In genomic region chr1:24748191-24749121, GRCh38 we compare ENCODE assay signal across 8 cellular contexts. TPM values are rescaled to one million over a fixed set of nuclear protein-coding genes. Genes with fewer than 3 reads are reported as not detected.
DNase-seq lines count a peak whose midpoint lies in the region; ATAC-seq and TF ChIP-seq lines count a peak whose summit lies in the region.
"Had no signal": no experiment of that assay in that cellular context is flagged by ENCODE, and none has a peak within 500 bp of the region (broad histone marks: within the 10 kb centered on the region; RNA-seq: fewer than 3 reads in every experiment).

No MANE protein-coding gene starts in this region.

- TF ChIP-seq POLR2A in Raji (IDR thresholded peaks at IDR 0.05; ENCODE audit: insufficient read depth, low read depth, low read length), result peak; percentile 53

- peak overlapping the region; percentile 97 for H3K27ac ChIP-seq in GM23248
- H3K27ac ChIP-seq: pancreas had no signal

- H3K9me3 ChIP-seq in GM23248 (ENCODE audit: low read depth), result no peaks in the 10 kb centered on the region
- H3K9me3 ChIP-seq: pancreas had no signal

- peak overlapping the region; percentile 87 to 92 for H3K4me3 Mint-ChIP-seq in stimulated activated naive B cell treated with anti-CD40 and anti-IgM and Interleukin-4, amounts not matched to agents 10 μg/mL and 1 μg/mL and 100 μg/mL, for 72 hours
- H3K4me3 Mint-ChIP-seq in immature natural killer cell, result peak overlapping the region in 1 of 5 donors; percentile 16

- peak overlapping the region; percentile 99 for H3K27ac Mint-ChIP-seq in stimulated activated naive B cell treated with anti-CD40 and anti-IgM and Interleukin-4, amounts not matched to agents 10 μg/mL and 1 μg/mL and 100 μg/mL, for 72 hours
- no peak overlapping the region for H3K27ac Mint-ChIP-seq in immature natural killer cell

- no peak overlapping the region for H2AFZ ChIP-seq in GM23248

- peaks cover 81% of the 10 kb centered on the region for H3K79me2 ChIP-seq in GM23248 (ENCODE audit: insufficient read depth)

- no peaks in the 10 kb centered on the region for H3K9me3 Mint-ChIP-seq in stimulated activated naive B cell treated with anti-CD40 and anti-IgM and Interleukin-4, amounts not matched to agents 10 μg/mL and 1 μg/mL and 100 μg/mL, for 72 hours
- no peaks in the 10 kb centered on the region for H3K9me3 Mint-ChIP-seq in immature natural killer cell

- H3K27me3 ChIP-seq in GM23248 (replicated peaks; ENCODE audit: insufficient read depth), result no peaks in the 10 kb centered on the region
- H3K27me3 ChIP-seq: pancreas had no signal

- H3K27me3 Mint-ChIP-seq in stimulated activated naive B cell treated with anti-CD40 and anti-IgM and Interleukin-4, amounts not matched to agents 10 μg/mL and 1 μg/mL and 100 μg/mL, for 72 hours, result no peaks in the 10 kb centered on the region
- peaks cover 4 to 5% (median 5%) of the 10 kb centered on the region in 3 donors for H3K27me3 Mint-ChIP-seq in immature natural killer cell (ENCODE audit: low read depth in 3 of 3)

- peaks cover 79% of the 10 kb centered on the region for H3F3A ChIP-seq in GM23248 (ENCODE audit: insufficient read depth)

- peak overlapping the region; percentile 97 for H3K4me2 ChIP-seq in GM23248 (ENCODE audit: unreplicated experiment)

- peak overlapping the region; percentile 95 for H3K9ac ChIP-seq in GM23248

- peak; percentile 45 to 47 for ATAC-seq in stimulated activated naive B cell treated with anti-CD40 and anti-IgM and Interleukin-4, amounts not matched to agents 10 μg/mL and 1 μg/mL and 100 μg/mL, for 72 hours (replicated peaks)
- no peak for ATAC-seq in HG03469 (IDR thresholded peaks at IDR 0.05; ENCODE audit: unreplicated experiment)
- ATAC-seq: pancreas had no signal

- H4K20me1 ChIP-seq in GM23248 (ENCODE audit: insufficient read depth), result peaks cover 46% of the 10 kb centered on the region

- DNase-seq in GM23248 (peak; percentile 53), germinal center (ENCODE audit: low spot score) (peak; percentile 52), superior temporal gyrus (ENCODE audit: extremely low spot score) (no peak), immature natural killer cell (no peak)
- peak; percentile 64 for DNase-seq in stimulated activated naive B cell treated with anti-CD40 and anti-IgM and Interleukin-4, amounts not matched to agents 10 μg/mL and 1 μg/mL and 100 μg/mL, for 72 hours
- DNase-seq: pancreas had no signal

- H3K4me1 Mint-ChIP-seq in stimulated activated naive B cell treated with anti-CD40 and anti-IgM and Interleukin-4, amounts not matched to agents 10 μg/mL and 1 μg/mL and 100 μg/mL, for 72 hours, result peaks cover 37 to 77% of the 10 kb centered on the region in 2 donors
- H3K4me1 Mint-ChIP-seq in immature natural killer cell, result peaks cover 20 to 23% of the 10 kb centered on the region in 2 donors

- H3K9me2 ChIP-seq in GM23248 (ENCODE audit: insufficient read depth), result no peaks in the 10 kb centered on the region

- WGBS in GM23248 (ENCODE audit: low coverage in 1 of 2, low lambda C conversion rate in 2 of 2, missing lambda C conversion rate in 2 of 2), 2 experiments, result 86 to 89% methylated on average over 14 of the region's 14 CpGs

- peaks cover 1 to 15% of the 10 kb centered on the region in 2 donors for H3K36me3 Mint-ChIP-seq in stimulated activated naive B cell treated with anti-CD40 and anti-IgM and Interleukin-4, amounts not matched to agents 10 μg/mL and 1 μg/mL and 100 μg/mL, for 72 hours
- H3K36me3 Mint-ChIP-seq in immature natural killer cell, result no peaks in the 10 kb centered on the region

- in situ Hi-C loops in GM23248 (cut with MboI), result no loop called here

- peak overlapping the region; percentile 99 for H3K4me3 ChIP-seq in GM23248
- H3K4me3 ChIP-seq: pancreas had no signal

- peaks cover 17% of the 10 kb centered on the region for H3K36me3 ChIP-seq in GM23248 (ENCODE audit: low read depth)
- H3K36me3 ChIP-seq: pancreas had no signal

- H3K4me1 ChIP-seq in GM23248 (ENCODE audit: insufficient read depth), result peaks cover 63% of the 10 kb centered on the region

RNA-seq across cellular contexts. Expression of gene CLIC4, which starts 3.2 kb away (rescaled TPM):
- total RNA-seq in GM23248 (2014; rRNA removed; shearing (Covaris generic)), result 1,589 and 1,665 TPM in 2 replicates
- polyA plus RNA-seq in GM23248 (2016; fragmentation: Nextera tagmentation; extraction: Ambion mirVana) (1,380 and 1,381 TPM in 2 replicates), immature natural killer cell (1 to 10 TPM in 2 of 3 donors, under 1 TPM in 1; 0.81 to 1.6 (median 1.3) TPM)

Comparison
In these comparisons a context has a peak if more than half of its experiments do, and no peak if none do; other contexts are left out.
1. DNase-seq: peak in GM23248 (single experiment), germinal center (single experiment) and stimulated activated naive B cell treated with anti-CD40 and anti-IgM and Interleukin-4, amounts not matched to agents 10 μg/mL and 1 μg/mL and 100 μg/mL, for 72 hours (single experiment); none in superior temporal gyrus (single experiment) and immature natural killer cell (0 of 3).
2. RNA of gene CLIC4, which starts 3.2 kb away (polyA plus RNA-seq): 1,380 to 1,381 TPM in GM23248; 0.81 to 1.6 TPM in immature natural killer cell; every median in the first group is over 100 times any median in the second.